20 cellular contexts compared by ENCODE assay signal in genomic region chr13:77476456-77476855, GRCh38. TPM values are rescaled to one million over a fixed set of nuclear protein-coding genes. Genes with fewer than 3 reads are reported as not detected.
A peak's percentile ranks its signal among the peaks of the same experiment; 100 is the strongest.
DNase-seq lines count a peak whose midpoint lies in the region; ATAC-seq, FAIRE-seq and TF ChIP-seq lines count a peak whose summit lies in the region.
"Had no signal": no experiment of that assay in that cellular context is flagged by ENCODE, and none has a peak within 500 bp of the region (broad histone marks: within the 10 kb centered on the region; RNA-seq: fewer than 3 reads in every experiment).

No MANE protein-coding gene starts in this region.

- ATAC-seq in HG03354 (IDR thresholded peaks at IDR 0.05; ENCODE audit: poor library complexity, severe bottlenecking, unreplicated experiment) (no peak), GM21825 (IDR thresholded peaks at IDR 0.05; ENCODE audit: unreplicated experiment) (no peak)

- TF ChIP-seq CTCF in epithelial cell of esophagus (IDR thresholded peaks at IDR 0.05; ENCODE audit: insufficient read depth, low read depth, low read length, missing control alignments) = no peak

- H3K36me3 ChIP-seq in skeletal muscle tissue (ENCODE audit: control insufficient read depth in 3 of 3, insufficient read depth in 3 of 3, low read length in 3 of 3) = no peaks in the 10 kb centered on the region
- H3K36me3 ChIP-seq: BE2C, HAP-1 had no signal

- DNase-seq in SW480 (ENCODE audit: low spot score) (peak; percentile 13), epithelial cell of esophagus (ENCODE audit: low read depth) (peak; percentile 13), GM19239 (ENCODE audit: insufficient read length, low spot score) (no peak)
- DNase-seq: ACHN; BE2C; C1 segment of cervical spinal cord; CD4-positive, CD25-positive, alpha-beta regulatory T cell; CD8-positive, alpha-beta memory T cell; COR-L47; GM23248 had no signal

- no peak for FAIRE-seq in GM19239 (lab: Jason Lieb, UNC)
- FAIRE-seq: A204.1, D721Med, G401.6, GM12892, GM18507 had no signal

- H3K9ac ChIP-seq in skeletal muscle tissue (ENCODE audit: low read depth in 1 of 3, low read length in 3 of 3) = no peak overlapping the region
- H3K9ac ChIP-seq: GM23248 had no signal

- peaks cover 0 to 9% (median 0%) of the 10 kb centered on the region in 3 donors for H3K4me1 ChIP-seq in skeletal muscle tissue (ENCODE audit: control insufficient read depth in 3 of 3, insufficient read depth in 3 of 3, low read length in 3 of 3)

- peak overlapping the region; percentile 51 for H3K27ac ChIP-seq in skeletal muscle tissue (ENCODE audit: low read depth, low read length)
- H3K27ac ChIP-seq: GM23248 had no signal

- no peaks in the 10 kb centered on the region for H3K9me3 ChIP-seq in skeletal muscle tissue (ENCODE audit: control insufficient read depth in 3 of 3, low read length in 3 of 3)
- H3K9me3 ChIP-seq: BE2C, HAP-1 had no signal

- no peaks in the 10 kb centered on the region for H3K27me3 ChIP-seq in skeletal muscle tissue (ENCODE audit: control insufficient read depth in 3 of 3, insufficient read depth in 3 of 3, low read length in 3 of 3)
- H3K27me3 ChIP-seq: BE2C had no signal

- H3K4me3 ChIP-seq in epithelial cell of esophagus (ENCODE audit: low read length) (no peak overlapping the region), skeletal muscle tissue (ENCODE audit: low read length in 3 of 3) (no peak overlapping the region)
- H3K4me3 ChIP-seq: GM23248, HAP-1 had no signal

RNA-seq across cellular contexts. Expression of gene SCEL, which starts 59.0 kb away (rescaled TPM):
- not detected for total RNA-seq in skeletal muscle tissue
- total RNA-seq: CD4-positive, CD25-positive, alpha-beta regulatory T cell; CD8-positive, alpha-beta memory T cell; GM23248; H4 had no signal
